ENCODE assay signal across 20 cellular contexts in genomic region chr7:158295966-158296797, GRCh38.
"Had no signal": no experiment of that assay in that cellular context is flagged by ENCODE, and none has a peak within 500 bp of the region (broad histone marks: within the 10 kb centered on the region; RNA-seq: fewer than 3 reads in every experiment).

No MANE protein-coding gene starts in this region.

- H3K36me3 ChIP-seq: esophagus muscularis mucosa, neutrophil, transverse colon had no signal

- H3K4me1 Mint-ChIP-seq: activated naive CD4-positive, alpha-beta T cell treated with anti-CD3 and anti-CD28 coated beads, Interleukin-2, amount 10 ng/mL, durations not matched to agents 7 days and 5 days; immature natural killer cell; stimulated activated memory B cell treated with anti-CD40 and anti-IgM and Interleukin-4, amounts not matched to agents 10 μg/mL and 1 μg/mL and 100 μg/mL, for 72 hours had no signal

- H2AFZ ChIP-seq: hepatocyte had no signal

- H3K27me3 ChIP-seq: esophagus muscularis mucosa, hepatocyte, neutrophil, transverse colon had no signal

- H3K4me2 ChIP-seq: hepatocyte had no signal

- H3K27ac ChIP-seq: esophagus muscularis mucosa, hepatocyte, neutrophil, transverse colon had no signal

- H3K36me3 Mint-ChIP-seq: activated naive CD4-positive, alpha-beta T cell treated with anti-CD3 and anti-CD28 coated beads, Interleukin-2, amount 10 ng/mL, durations not matched to agents 7 days and 5 days; natural killer cell treated with Interleukin-12 subunit alpha and Interleukin-12 subunit beta and Interleukin-15 and Interleukin-18, amount 100 ng/mL, for 72 hours; stimulated activated memory B cell treated with anti-CD40 and anti-IgM and Interleukin-4, amounts not matched to agents 10 μg/mL and 1 μg/mL and 100 μg/mL, for 72 hours had no signal

- H3K4me3 Mint-ChIP-seq: activated naive CD4-positive, alpha-beta T cell treated with anti-CD3 and anti-CD28 coated beads, Interleukin-2, amount 10 ng/mL, durations not matched to agents 7 days and 5 days; immature natural killer cell; natural killer cell treated with Interleukin-12 subunit alpha and Interleukin-12 subunit beta and Interleukin-15 and Interleukin-18, amount 100 ng/mL, for 72 hours; stimulated activated memory B cell treated with anti-CD40 and anti-IgM and Interleukin-4, amounts not matched to agents 10 μg/mL and 1 μg/mL and 100 μg/mL, for 72 hours had no signal

- H3K4me3 ChIP-seq: esophagus muscularis mucosa, hepatocyte, transverse colon had no signal

- ATAC-seq: left ventricle myocardium superior, sciatic nerve had no signal

- DNase-seq: activated CD4-positive, alpha-beta T cell treated with anti-CD3 and anti-CD28 coated beads for 1 hour; activated CD4-positive, alpha-beta T cell treated with anti-CD3 and anti-CD28 coated beads, Interleukin-2, amount 50 U/mL, for 1 hour; activated effector memory CD4-positive, alpha-beta T cell treated with anti-CD3 and anti-CD28 coated beads, Interleukin-2, amount 50 U/mL, for 16 hours; activated naive CD4-positive, alpha-beta T cell treated with anti-CD3 and anti-CD28 coated beads, Interleukin-2, amount 10 ng/mL, durations not matched to agents 7 days and 5 days; activated T-cell treated with anti-CD3 and anti-CD28 coated beads for 4 hours; amygdala; dermis blood vessel endothelial cell; effector memory CD4-positive, alpha-beta T cell; glutamatergic neuron; immature natural killer cell; left ventricle myocardium superior; small intestine; T-helper 1 cell; transverse colon had no signal

- H3K27me3 Mint-ChIP-seq: natural killer cell treated with Interleukin-12 subunit alpha and Interleukin-12 subunit beta and Interleukin-15 and Interleukin-18, amount 100 ng/mL, for 72 hours had no signal

- H3K9me3 ChIP-seq: esophagus muscularis mucosa, neutrophil, transverse colon had no signal

- H3K9me3 Mint-ChIP-seq: natural killer cell treated with Interleukin-12 subunit alpha and Interleukin-12 subunit beta and Interleukin-15 and Interleukin-18, amount 100 ng/mL, for 72 hours had no signal

- H3K4me1 ChIP-seq: esophagus muscularis mucosa, transverse colon had no signal

- H3K27ac Mint-ChIP-seq: activated naive CD4-positive, alpha-beta T cell treated with anti-CD3 and anti-CD28 coated beads, Interleukin-2, amount 10 ng/mL, durations not matched to agents 7 days and 5 days; immature natural killer cell; natural killer cell treated with Interleukin-12 subunit alpha and Interleukin-12 subunit beta and Interleukin-15 and Interleukin-18, amount 100 ng/mL, for 72 hours; stimulated activated memory B cell treated with anti-CD40 and anti-IgM and Interleukin-4, amounts not matched to agents 10 μg/mL and 1 μg/mL and 100 μg/mL, for 72 hours had no signal
